In genomic region chr10:22513483-22514413, GRCh38 we compare ENCODE assay signal across 1 cellular context.
A peak's percentile ranks its signal among the peaks of the same experiment; 100 is the strongest.
TF ChIP-seq lines count a peak whose summit lies in the region.

No MANE protein-coding gene starts in this region.

TF ChIP-seq in HEK293, 187 proteins besides CTCF, POLR2A, EP300 and RAD21 (continued from another document):
- TF ChIP-seq PRDM10 (tag by site-specific recombination; IDR thresholded peaks at IDR 0.05) = peak; percentile 52
- peak; percentile 95 for TF ChIP-seq ZFP69B (tag by site-specific recombination; IDR thresholded peaks at IDR 0.05)
- TF ChIP-seq ZEB2 (tag by site-specific recombination; IDR thresholded peaks at IDR 0.05) = 0 out of 2 replicates have a peak, but pooled peaks have one; percentile 32
- peak; percentile 68; the same call in 1 of the 2 replicates for TF ChIP-seq ZNF2 (tag by site-specific recombination; IDR thresholded peaks at IDR 0.05)
- TF ChIP-seq ZNF654 (tag by site-specific recombination; IDR thresholded peaks at IDR 0.05; ENCODE audit: low read depth) = 0 out of 2 replicates have a peak, but pooled peaks have one; percentile 8
- TF ChIP-seq TRIM28 (IDR thresholded peaks at IDR 0.05; ENCODE audit: borderline replicate concordance, low read length) = 0 out of 2 replicates have a peak, but pooled peaks have one; percentile 43
- TF ChIP-seq SP2 (tag by site-specific recombination; IDR thresholded peaks at IDR 0.05) = peak; percentile 28; the same call in 1 of the 2 replicates
- TF ChIP-seq, protein P1, sequence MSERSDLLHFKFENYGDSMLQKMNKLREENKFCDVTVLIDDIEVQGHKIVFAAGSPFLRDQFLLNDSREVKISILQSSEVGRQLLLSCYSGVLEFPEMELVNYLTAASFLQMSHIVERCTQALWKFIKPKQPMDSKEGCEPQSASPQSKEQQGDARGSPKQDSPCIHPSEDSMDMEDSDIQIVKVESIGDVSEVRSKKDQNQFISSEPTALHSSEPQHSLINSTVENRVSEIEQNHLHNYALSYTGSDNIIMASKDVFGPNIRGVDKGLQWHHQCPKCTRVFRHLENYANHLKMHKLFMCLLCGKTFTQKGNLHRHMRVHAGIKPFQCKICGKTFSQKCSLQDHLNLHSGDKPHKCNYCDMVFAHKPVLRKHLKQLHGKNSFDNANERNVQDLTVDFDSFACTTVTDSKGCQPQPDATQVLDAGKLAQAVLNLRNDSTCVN (tag by site-specific recombination; optimal IDR thresholded peaks at IDR 0.05) = peak; percentile 16
- TF ChIP-seq SP3 (tag by site-specific recombination; IDR thresholded peaks at IDR 0.05) = peak; percentile 53; the same call in 1 of the 2 replicates
- TF ChIP-seq ZNF341 (tag by site-specific recombination; IDR thresholded peaks at IDR 0.05; ENCODE audit: low read depth) = 0 out of 2 replicates have a peak, but pooled peaks have one; percentile 22
- TF ChIP-seq IKZF3 (tag by site-specific recombination; IDR thresholded peaks at IDR 0.05) = peak; percentile 38; the same call in 1 of the 2 replicates
- TF ChIP-seq SP7 (tag by site-specific recombination; IDR thresholded peaks at IDR 0.05) = peak; percentile 57; the same call in 1 of the 2 replicates
- TF ChIP-seq ZNF335 (tag by site-specific recombination; conservative IDR thresholded peaks at IDR 0.05) = 0 out of 2 replicates have a peak, but pooled peaks have one; percentile 25
- TF ChIP-seq KLF1 (tag by site-specific recombination; IDR thresholded peaks at IDR 0.05) = peak; percentile 59
- TF ChIP-seq ZIC2 (tag by site-specific recombination; IDR thresholded peaks at IDR 0.05) = peak; percentile 94
- TF ChIP-seq KLF9 (tag by site-specific recombination; IDR thresholded peaks at IDR 0.05; ENCODE audit: low read depth) = peak; percentile 68
- TF ChIP-seq ZBTB44 (tag by site-specific recombination; IDR thresholded peaks at IDR 0.05) = peak; percentile 62; the same call in 1 of the 2 replicates
- peak; percentile 35 for TF ChIP-seq GLIS1 (tag by site-specific recombination; IDR thresholded peaks at IDR 0.05)
- 0 out of 2 replicates have a peak, but pooled peaks have one; percentile 16 for TF ChIP-seq ZBTB20 (tag by site-specific recombination; IDR thresholded peaks at IDR 0.05)
- peak; percentile 54; the same call in 1 of the 2 replicates for TF ChIP-seq GLIS2 (tag by site-specific recombination; IDR thresholded peaks at IDR 0.05)
- TF ChIP-seq ZBTB48 (tag by site-specific recombination; IDR thresholded peaks at IDR 0.05) = peak; percentile 88
- peak; percentile 50; the same call in 1 of the 2 replicates for TF ChIP-seq YY1 (tag by site-specific recombination; IDR thresholded peaks at IDR 0.05)
- peak; percentile 33; the same call in 1 of the 2 replicates for TF ChIP-seq ZXDB (tag by site-specific recombination; IDR thresholded peaks at IDR 0.05)
- TF ChIP-seq ZBTB17 (tag by site-specific recombination; IDR thresholded peaks at IDR 0.05) = peak; percentile 87
- TF ChIP-seq ZFHX2 (tag by site-specific recombination; conservative IDR thresholded peaks at IDR 0.05) = peak; percentile 88
- TF ChIP-seq ZSCAN16 (tag by site-specific recombination; IDR thresholded peaks at IDR 0.05) = 0 out of 2 replicates have a peak, but pooled peaks have one; percentile 21
- peak; percentile 27; the same call in 1 of the 2 replicates for TF ChIP-seq ZNF394 (tag by site-specific recombination; IDR thresholded peaks at IDR 0.05; ENCODE audit: borderline replicate concordance)
- TF ChIP-seq MZF1 (tag by site-specific recombination; IDR thresholded peaks at IDR 0.05; ENCODE audit: borderline replicate concordance) = peak; percentile 83
